ENCODE assay signal across 11 cellular contexts in the genomic region with DNA sequence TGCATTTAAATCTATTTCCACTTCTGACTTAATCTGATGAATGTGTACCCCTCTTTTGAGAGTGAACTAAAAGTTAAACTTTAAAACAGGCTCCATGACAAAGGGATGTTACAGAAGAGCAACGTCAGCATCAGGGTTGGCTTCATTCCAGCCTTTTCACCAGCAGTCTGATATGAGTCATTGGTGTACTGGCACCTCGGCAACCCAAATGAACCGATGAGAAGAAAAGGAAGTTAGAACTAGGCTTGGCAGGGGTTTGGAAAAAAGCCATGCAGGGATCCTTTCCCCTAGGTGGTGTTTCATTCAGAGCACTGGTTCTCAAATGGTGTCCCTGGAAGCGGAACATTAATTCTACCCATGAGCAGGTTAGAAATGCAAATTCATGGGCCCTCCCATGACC. TPM values are rescaled to one million over a fixed set of nuclear protein-coding genes. Genes with fewer than 3 reads are reported as not detected.
DNase-seq lines count a peak whose midpoint lies in the region; ATAC-seq and TF ChIP-seq lines count a peak whose summit lies in the region.
"Had no signal": no experiment of that assay in that cellular context is flagged by ENCODE, and none has a peak within 500 bp of the region (broad histone marks: within the 10 kb centered on the region; RNA-seq: fewer than 3 reads in every experiment).

No MANE protein-coding gene starts in this region.

- ATAC-seq in effector memory CD8-positive, alpha-beta T cell (replicated peaks), result no peak
- ATAC-seq in activated CD8-positive, alpha-beta T cell treated with anti-CD3 and anti-CD28 coated beads, Interleukin-2, amount 10 ng/mL, durations not matched to agents 7 days and 5 days, result no peak
- no peak for ATAC-seq in HG02852 (IDR thresholded peaks at IDR 0.05; ENCODE audit: unreplicated experiment)
- ATAC-seq: left colon had no signal

- peak; percentile 0 to 2 for DNase-seq in AML-193 (lab: John Stamatoyannopoulos, UW)
- peak; percentile 25 for DNase-seq in HFF-Myc (ENCODE audit: extremely low read depth, low read depth)
- DNase-seq in RPMI7951 (ENCODE audit: low read depth), result peak; percentile 83
- peak; percentile 31 for DNase-seq in fibroblast of peridontal ligament (ENCODE audit: extremely low read depth)
- DNase-seq in activated CD4-positive, CD25-positive, alpha-beta regulatory T cell treated with anti-CD3 and anti-CD28 coated beads, Interleukin-2, amount 50 U/mL, for 72 hours, result no peak
- DNase-seq in effector memory CD8-positive, alpha-beta T cell, result no peak
- no peak for DNase-seq in activated CD8-positive, alpha-beta T cell treated with anti-CD3 and anti-CD28 coated beads, Interleukin-2, amount 10 ng/mL, durations not matched to agents 7 days and 5 days
- DNase-seq: left colon, sigmoid colon, stomach had no signal

- H3K4me1 Mint-ChIP-seq in effector memory CD8-positive, alpha-beta T cell (ENCODE audit: low read depth in 2 of 2), result no peaks in the 10 kb centered on the region
- no peaks in the 10 kb centered on the region for H3K4me1 Mint-ChIP-seq in activated CD8-positive, alpha-beta T cell treated with anti-CD3 and anti-CD28 coated beads, Interleukin-2, amount 10 ng/mL, durations not matched to agents 7 days and 5 days (ENCODE audit: low read depth)

- H3K9me3 Mint-ChIP-seq in effector memory CD8-positive, alpha-beta T cell, result peaks cover 6 to 8% of the 10 kb centered on the region in 2 donors
- peaks cover 5% of the 10 kb centered on the region for H3K9me3 Mint-ChIP-seq in activated CD8-positive, alpha-beta T cell treated with anti-CD3 and anti-CD28 coated beads, Interleukin-2, amount 10 ng/mL, durations not matched to agents 7 days and 5 days (ENCODE audit: insufficient read depth)

- peaks cover 0 to 20% of the 10 kb centered on the region in 2 donors for H3K27me3 Mint-ChIP-seq in effector memory CD8-positive, alpha-beta T cell
- no peaks in the 10 kb centered on the region for H3K27me3 Mint-ChIP-seq in activated CD8-positive, alpha-beta T cell treated with anti-CD3 and anti-CD28 coated beads, Interleukin-2, amount 10 ng/mL, durations not matched to agents 7 days and 5 days (ENCODE audit: low read depth)

- no peak overlapping the region for H3K4me3 Mint-ChIP-seq in effector memory CD8-positive, alpha-beta T cell
- H3K4me3 Mint-ChIP-seq in activated CD8-positive, alpha-beta T cell treated with anti-CD3 and anti-CD28 coated beads, Interleukin-2, amount 10 ng/mL, durations not matched to agents 7 days and 5 days, result no peak overlapping the region

- TF ChIP-seq CTCF in HFF-Myc (IDR thresholded peaks at IDR 0.05; ENCODE audit: low read depth, low read length, missing control alignments), result no peak

- no peaks in the 10 kb centered on the region for H3K36me3 Mint-ChIP-seq in effector memory CD8-positive, alpha-beta T cell (ENCODE audit: insufficient read depth)
- no peaks in the 10 kb centered on the region for H3K36me3 Mint-ChIP-seq in activated CD8-positive, alpha-beta T cell treated with anti-CD3 and anti-CD28 coated beads, Interleukin-2, amount 10 ng/mL, durations not matched to agents 7 days and 5 days (ENCODE audit: low read depth)

- H3K4me3 ChIP-seq in HFF-Myc (replicated peaks; ENCODE audit: low read depth, low read length), result no peak overlapping the region
- H3K4me3 ChIP-seq: sigmoid colon, stomach had no signal

- POLR2A ChIA-PET in activated CD8-positive, alpha-beta T cell treated with anti-CD3 and anti-CD28 coated beads, Interleukin-2, amount 10 ng/mL, durations not matched to agents 7 days and 5 days (lab: Charles Lee), result no interaction called here

- CTCF ChIA-PET in activated CD8-positive, alpha-beta T cell treated with anti-CD3 and anti-CD28 coated beads, Interleukin-2, amount 10 ng/mL, durations not matched to agents 7 days and 5 days (lab: Charles Lee), result no interaction called here

- no peak overlapping the region for H3K27ac Mint-ChIP-seq in effector memory CD8-positive, alpha-beta T cell
- H3K27ac Mint-ChIP-seq in activated CD8-positive, alpha-beta T cell treated with anti-CD3 and anti-CD28 coated beads, Interleukin-2, amount 10 ng/mL, durations not matched to agents 7 days and 5 days, result no peak overlapping the region

RNA-seq across cellular contexts. Expression of a gene that starts 53.6 kb away (rescaled TPM):
- total RNA-seq in RPMI7951 (2014; rRNA removed; shearing (Covaris generic)), result 1,191 and 1,243 TPM in 2 replicates
- 100 to 1,000 TPM; 101 to 123 TPM for total RNA-seq in activated CD8-positive, alpha-beta T cell treated with anti-CD3 and anti-CD28 coated beads, Interleukin-2, amount 10 ng/mL, durations not matched to agents 7 days and 5 days

Comparison
In these comparisons a context has a peak if more than half of its experiments do, and no peak if none do; other contexts are left out.
1. DNase-seq: peak in AML-193 (2 of 2), HFF-Myc (single experiment), RPMI7951 (single experiment) and fibroblast of peridontal ligament (single experiment); none in activated CD4-positive, CD25-positive, alpha-beta regulatory T cell treated with anti-CD3 and anti-CD28 coated beads, Interleukin-2, amount 50 U/mL, for 72 hours (single experiment), effector memory CD8-positive, alpha-beta T cell (0 of 3) and activated CD8-positive, alpha-beta T cell treated with anti-CD3 and anti-CD28 coated beads, Interleukin-2, amount 10 ng/mL, durations not matched to agents 7 days and 5 days (single experiment).